8 cellular contexts compared by ENCODE assay signal in the genomic region with DNA sequence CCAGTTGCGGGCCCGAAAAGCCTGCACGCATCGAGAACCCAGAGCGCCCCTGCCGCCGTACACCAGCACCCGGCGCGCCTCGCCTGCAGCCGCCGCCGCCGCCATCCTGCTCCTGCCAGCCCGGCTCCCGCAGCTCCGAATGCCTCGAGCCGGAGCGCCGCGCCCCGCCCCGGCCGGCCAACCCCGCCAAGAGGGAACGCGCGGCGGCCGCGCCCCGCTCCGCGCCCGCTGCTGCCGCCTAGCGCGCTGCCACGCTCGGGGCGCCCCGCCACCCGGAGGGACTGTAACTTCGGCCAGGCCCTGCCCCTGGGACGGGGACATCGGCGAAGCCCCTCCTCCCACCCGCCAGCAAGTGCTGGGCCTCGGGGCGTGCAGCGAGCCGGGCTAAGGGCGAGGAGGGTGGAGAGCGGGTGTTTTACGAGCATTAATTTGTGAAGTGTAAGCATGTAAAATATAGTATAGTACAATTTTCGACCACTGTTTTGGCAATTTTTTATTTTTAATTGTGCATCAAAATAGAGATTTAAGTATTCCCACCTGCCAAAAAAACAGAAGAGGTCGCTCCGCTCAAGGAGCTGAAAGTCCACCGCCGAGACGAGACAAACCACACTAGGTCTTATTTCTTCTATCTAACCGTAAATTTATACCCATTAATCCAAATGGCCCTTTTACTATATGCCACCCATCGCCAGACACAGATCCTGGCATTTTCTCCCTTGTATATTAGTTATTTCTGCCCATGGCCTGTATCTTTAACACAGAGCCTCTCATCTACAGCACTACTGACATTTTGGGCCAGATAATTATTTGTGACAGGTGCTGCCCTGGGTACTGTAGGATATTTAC. TPM values are rescaled to one million over a fixed set of nuclear protein-coding genes. Genes with fewer than 3 reads are reported as not detected.
DNase-seq lines count a peak whose midpoint lies in the region; ATAC-seq and TF ChIP-seq lines count a peak whose summit lies in the region.

Gene QDPR (minus strand): TSS at position 141 of the 846 bp plus-strand sequence. CDS start 36 bp downstream, at position 105.

- H3K27ac Mint-ChIP-seq in T-helper 1 cell treated with Interleukin-12 subunit alpha and Interleukin-12 subunit beta and Interleukin-4 antibody, amounts not matched to agents 30 μg/mL and 1 μg/mL, for 36 hours: peak within 1 kb of the TSS; percentile 89

- H3K9me3 ChIP-seq in GM23248 (ENCODE audit: low read depth): no peaks in the 10 kb centered on the region
- no peaks in the 10 kb centered on the region for H3K9me3 ChIP-seq in psoas muscle

- WGBS in GM23248 (ENCODE audit: low coverage in 1 of 2, low lambda C conversion rate in 2 of 2, missing lambda C conversion rate in 2 of 2), 2 experiments: 1 to 2% methylated on average over 28 to 60 of the region's 65 CpGs
- 1 to 4% (median 2%) methylated on average over 45 to 65 of the region's 65 CpGs for WGBS in psoas muscle, 3 donors
- WGBS in urinary bladder: 2% methylated on average over 65 of the region's 65 CpGs

- peak within 1 kb of the TSS; percentile 84 for H3K9ac ChIP-seq in GM23248

- H2AFZ ChIP-seq in GM23248: peak within 1 kb of the TSS; percentile 89

- H3K36me3 Mint-ChIP-seq in T-helper 1 cell treated with Interleukin-12 subunit alpha and Interleukin-12 subunit beta and Interleukin-4 antibody, amounts not matched to agents 30 μg/mL and 1 μg/mL, for 36 hours (ENCODE audit: low read depth): peaks cover 4% of the 10 kb centered on the region

- H3K4me2 ChIP-seq in GM23248 (ENCODE audit: unreplicated experiment): peak within 1 kb of the TSS; percentile 94

- DNase-seq in GM06990 (ENCODE audit: extremely low read depth, insufficient read length) (peak; percentile 88), GM23248 (peak; percentile 87), Kasumi-1 (lab: John Stamatoyannopoulos, UW) (peak; percentile 69 to 75), amniotic epithelial cell (ENCODE audit: low read depth) (peak; percentile 46), left ventricle myocardium superior (peak; percentile 93), psoas muscle (peak; percentile 82 to 91)

- H3K9me3 Mint-ChIP-seq in T-helper 1 cell treated with Interleukin-12 subunit alpha and Interleukin-12 subunit beta and Interleukin-4 antibody, amounts not matched to agents 30 μg/mL and 1 μg/mL, for 36 hours: no peaks in the 10 kb centered on the region

- H3K79me2 ChIP-seq in GM23248 (ENCODE audit: insufficient read depth): peaks cover 23% of the 10 kb centered on the region

- no peaks in the 10 kb centered on the region; the same call in 1 of the 2 replicates for H3K36me3 ChIP-seq in GM06990 (ENCODE audit: control insufficient read depth, insufficient read depth, low read length)
- H3K36me3 ChIP-seq in GM23248 (ENCODE audit: low read depth): no peaks in the 10 kb centered on the region
- peaks cover 3 to 17% of the 10 kb centered on the region in 2 donors for H3K36me3 ChIP-seq in psoas muscle (ENCODE audit: insufficient read depth in 1 of 2, low read depth in 1 of 2)
- H3K36me3 ChIP-seq in urinary bladder (ENCODE audit: insufficient read depth): no peaks in the 10 kb centered on the region

- H3K4me1 Mint-ChIP-seq in T-helper 1 cell treated with Interleukin-12 subunit alpha and Interleukin-12 subunit beta and Interleukin-4 antibody, amounts not matched to agents 30 μg/mL and 1 μg/mL, for 36 hours (ENCODE audit: low read depth): peaks cover 19% of the 10 kb centered on the region

- H3K27me3 Mint-ChIP-seq in T-helper 1 cell treated with Interleukin-12 subunit alpha and Interleukin-12 subunit beta and Interleukin-4 antibody, amounts not matched to agents 30 μg/mL and 1 μg/mL, for 36 hours (ENCODE audit: low read depth): peaks cover 14% of the 10 kb centered on the region

- H3K27ac ChIP-seq in GM23248 (peak within 1 kb of the TSS; percentile 46), psoas muscle (peak within 1 kb of the TSS; percentile 78), urinary bladder (ENCODE audit: low read depth) (no peak within 1 kb of the TSS)

- TF ChIP-seq CTCF in GM06990 (IDR thresholded peaks at IDR 0.05; ENCODE audit: insufficient read depth, low read length, poor library complexity, severe bottlenecking) (peak; percentile 24), psoas muscle (IDR thresholded peaks at IDR 0.05) (peak; percentile 57)

- no peaks in the 10 kb centered on the region for H3K9me2 ChIP-seq in GM23248 (ENCODE audit: insufficient read depth)

- in situ Hi-C loops in GM23248 (cut with MboI): no loop called here

- H3K4me3 Mint-ChIP-seq in T-helper 1 cell treated with Interleukin-12 subunit alpha and Interleukin-12 subunit beta and Interleukin-4 antibody, amounts not matched to agents 30 μg/mL and 1 μg/mL, for 36 hours: peak within 1 kb of the TSS; percentile 95

- H3K4me1 ChIP-seq in GM23248 (ENCODE audit: insufficient read depth) (no peaks in the 10 kb centered on the region), psoas muscle (peaks cover 12% of the 10 kb centered on the region), urinary bladder (ENCODE audit: insufficient read depth) (no peaks in the 10 kb centered on the region)

- H3K4me3 ChIP-seq in GM06990 (replicated peaks; ENCODE audit: low read depth, low read length) (peak within 1 kb of the TSS; percentile 68), GM23248 (peak within 1 kb of the TSS; percentile 91), psoas muscle (peak within 1 kb of the TSS; percentile 94), urinary bladder (ENCODE audit: low read depth, low read length) (peak within 1 kb of the TSS; percentile 85)

- no peaks in the 10 kb centered on the region for H4K20me1 ChIP-seq in GM23248 (ENCODE audit: insufficient read depth)

- intact Hi-C loops in left ventricle myocardium superior (cut with micrococcal nuclease): no loop called here
- intact Hi-C loops in psoas muscle (cut with DNase I): loop anchor here in 1 of 2 donors (10.0 kb wide), 1 partner anchor 513 kb away; the partner anchor contains the start of gene LCORL

- ATAC-seq in left ventricle myocardium superior: peak; percentile 97
- ATAC-seq in psoas muscle: peak; percentile 89 to 96 (median 95)

- H3K27me3 ChIP-seq in GM06990 (replicated peaks; ENCODE audit: control insufficient read depth, insufficient read depth, low read length) (no peaks in the 10 kb centered on the region), GM23248 (replicated peaks; ENCODE audit: insufficient read depth) (peaks cover 23% of the 10 kb centered on the region), psoas muscle (ENCODE audit: insufficient read depth in 3 of 3, low read length in 2 of 3) (no peaks in the 10 kb centered on the region)

- no peaks in the 10 kb centered on the region for H3F3A ChIP-seq in GM23248 (ENCODE audit: insufficient read depth)

RNA-seq across cellular contexts. Expression of gene QDPR, which starts in this region (rescaled TPM):
- total RNA-seq in GM23248 (2014; rRNA removed; shearing (Covaris generic)): 13.9 and 20.4 TPM in 2 replicates
- polyA plus RNA-seq in GM23248 (2016; fragmentation: Nextera tagmentation; extraction: Ambion mirVana) (40.4 and 40.5 TPM in 2 replicates), psoas muscle (10 to 100 TPM; 17.6 to 53.2 (median 35.4) TPM), urinary bladder (27.9 TPM)
- total RNA-seq in left ventricle myocardium superior (53.6 TPM), psoas muscle (10 to 100 TPM; 34.6 to 47.2 (median 39.7) TPM), urinary bladder (9.8 TPM)
